ENCODE assay signal across 8 cellular contexts in the genomic region with DNA sequence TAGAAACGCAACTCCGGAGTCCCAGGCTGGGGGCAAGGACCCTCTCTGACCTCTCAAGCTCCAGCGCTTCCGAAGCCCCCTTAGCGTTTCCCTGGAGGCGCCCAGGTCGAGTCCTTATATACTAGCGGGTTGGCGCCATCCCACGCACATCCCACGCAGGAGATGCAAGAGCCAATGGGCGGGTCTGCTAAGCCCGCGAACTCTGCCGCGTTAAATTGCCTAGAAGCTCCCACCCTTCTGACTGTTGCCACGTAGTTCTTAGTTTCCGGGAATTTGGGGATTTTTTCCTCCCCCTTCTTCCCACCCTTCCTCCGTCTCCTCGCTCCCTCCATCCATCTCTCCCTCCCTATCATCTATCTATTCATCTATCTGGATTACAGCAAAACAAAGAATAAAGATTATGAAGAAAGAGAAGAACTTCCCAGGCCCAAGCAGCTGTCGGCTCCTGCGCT. TPM values are rescaled to one million over a fixed set of nuclear protein-coding genes. Genes with fewer than 3 reads are reported as not detected.
DNase-seq lines count a peak whose midpoint lies in the region; ATAC-seq and TF ChIP-seq lines count a peak whose summit lies in the region.

A gene with protein sequence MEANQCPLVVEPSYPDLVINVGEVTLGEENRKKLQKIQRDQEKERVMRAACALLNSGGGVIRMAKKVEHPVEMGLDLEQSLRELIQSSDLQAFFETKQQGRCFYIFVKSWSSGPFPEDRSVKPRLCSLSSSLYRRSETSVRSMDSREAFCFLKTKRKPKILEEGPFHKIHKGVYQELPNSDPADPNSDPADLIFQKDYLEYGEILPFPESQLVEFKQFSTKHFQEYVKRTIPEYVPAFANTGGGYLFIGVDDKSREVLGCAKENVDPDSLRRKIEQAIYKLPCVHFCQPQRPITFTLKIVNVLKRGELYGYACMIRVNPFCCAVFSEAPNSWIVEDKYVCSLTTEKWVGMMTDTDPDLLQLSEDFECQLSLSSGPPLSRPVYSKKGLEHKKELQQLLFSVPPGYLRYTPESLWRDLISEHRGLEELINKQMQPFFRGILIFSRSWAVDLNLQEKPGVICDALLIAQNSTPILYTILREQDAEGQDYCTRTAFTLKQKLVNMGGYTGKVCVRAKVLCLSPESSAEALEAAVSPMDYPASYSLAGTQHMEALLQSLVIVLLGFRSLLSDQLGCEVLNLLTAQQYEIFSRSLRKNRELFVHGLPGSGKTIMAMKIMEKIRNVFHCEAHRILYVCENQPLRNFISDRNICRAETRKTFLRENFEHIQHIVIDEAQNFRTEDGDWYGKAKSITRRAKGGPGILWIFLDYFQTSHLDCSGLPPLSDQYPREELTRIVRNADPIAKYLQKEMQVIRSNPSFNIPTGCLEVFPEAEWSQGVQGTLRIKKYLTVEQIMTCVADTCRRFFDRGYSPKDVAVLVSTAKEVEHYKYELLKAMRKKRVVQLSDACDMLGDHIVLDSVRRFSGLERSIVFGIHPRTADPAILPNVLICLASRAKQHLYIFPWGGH (minus strand): TSS at position 90 of the 452 bp plus-strand sequence. CDS start 9,814 bp downstream, outside the sequence.

- H3K9me3 ChIP-seq in SK-N-MC (ENCODE audit: low read depth, low read length), result peaks cover 21% of the 10 kb centered on the region
- no peaks in the 10 kb centered on the region for H3K9me3 ChIP-seq in osteoblast (ENCODE audit: low read depth, low read length)

- H3K27me3 ChIP-seq in osteoblast (ENCODE audit: insufficient read depth, low read length), result peaks cover 3% of the 10 kb centered on the region

- peak within 1 kb of the TSS; percentile 87 for H3K4me2 ChIP-seq in osteoblast (ENCODE audit: insufficient read depth, low read length)

- H3K79me2 ChIP-seq in osteoblast (ENCODE audit: insufficient read depth, low read length), result peaks cover 23% of the 10 kb centered on the region

- TF ChIP-seq CTCF in GM12875 (IDR thresholded peaks at IDR 0.05; ENCODE audit: borderline replicate concordance, insufficient read depth, low read depth, low read length) (no peak), osteoblast (IDR thresholded peaks at IDR 0.05; ENCODE audit: extremely low read depth, low read depth, low read length) (no peak)

- no peaks in the 10 kb centered on the region for H3K4me1 ChIP-seq in osteoblast (ENCODE audit: insufficient read depth, low read length)

- H3K4me3 ChIP-seq in GM12875 (ENCODE audit: low read depth, low read length) (peak within 1 kb of the TSS; percentile 39), SK-N-MC (peak within 1 kb of the TSS; percentile 95), osteoblast (ENCODE audit: insufficient read depth, low read length) (peak within 1 kb of the TSS; percentile 84)

- DNase-seq in HPDE6-E6E7 (ENCODE audit: extremely low spot score) (peak; percentile 80), SK-N-MC (ENCODE audit: low read depth, low spot score) (peak; percentile 94), globus pallidus (ENCODE audit: low spot score) (peak; percentile 64), osteoblast (ENCODE audit: insufficient read length, low spot score, missing footprints) (peak; percentile 79)
- DNase-seq in activated naive CD4-positive, alpha-beta T cell treated with anti-CD3 and anti-CD28 coated beads, Interleukin-2, amount 50 U/mL, for 16 hours, result peak; percentile 89

- H3K36me3 ChIP-seq in SK-N-MC (ENCODE audit: insufficient read depth, low read length) (peaks cover 37% of the 10 kb centered on the region), osteoblast (ENCODE audit: insufficient read depth, low read length) (peaks cover 2% of the 10 kb centered on the region)

- peak within 1 kb of the TSS; percentile 97 for H3K9ac ChIP-seq in SK-N-MC (ENCODE audit: insufficient read length)

- H3K27ac ChIP-seq in SK-N-MC (peak within 1 kb of the TSS; percentile 96), osteoblast (ENCODE audit: low read depth, low read length) (peak within 1 kb of the TSS; percentile 98), temporal lobe (ENCODE audit: low read depth, low read length) (peak within 1 kb of the TSS; percentile 72)

- ATAC-seq in GM21737 (IDR thresholded peaks at IDR 0.05; ENCODE audit: unreplicated experiment), result no peak

- H2AFZ ChIP-seq in osteoblast (ENCODE audit: low read length), result peak within 1 kb of the TSS; percentile 93

- no peaks in the 10 kb centered on the region for H4K20me1 ChIP-seq in osteoblast (ENCODE audit: insufficient read depth, low read length)

RNA-seq across cellular contexts. Expression of the gene that starts here (rescaled TPM):
- total RNA-seq in osteoblast (52.8 and 62.2 TPM in 2 replicates), temporal lobe (3.7 TPM)

Comparison
In these comparisons a context has a peak if more than half of its experiments do, and no peak if none do; other contexts are left out.
1. RNA of the gene that starts here (total RNA-seq): 52.8 to 62.2 TPM in osteoblast; 3.7 TPM in temporal lobe (single experiment); every median in the first group is over 10 times any median in the second.
2. H3K4me3 ChIP-seq: peak in every context shown above with its lines; median percentile 95 in SK-N-MC; 84 in osteoblast; 39 in GM12875.
3. Peak in every context shown above with its lines, with median percentiles within 50 percentile points of each other: DNase-seq and H3K27ac ChIP-seq.